11 cellular contexts compared by ENCODE assay signal in the genomic region with DNA sequence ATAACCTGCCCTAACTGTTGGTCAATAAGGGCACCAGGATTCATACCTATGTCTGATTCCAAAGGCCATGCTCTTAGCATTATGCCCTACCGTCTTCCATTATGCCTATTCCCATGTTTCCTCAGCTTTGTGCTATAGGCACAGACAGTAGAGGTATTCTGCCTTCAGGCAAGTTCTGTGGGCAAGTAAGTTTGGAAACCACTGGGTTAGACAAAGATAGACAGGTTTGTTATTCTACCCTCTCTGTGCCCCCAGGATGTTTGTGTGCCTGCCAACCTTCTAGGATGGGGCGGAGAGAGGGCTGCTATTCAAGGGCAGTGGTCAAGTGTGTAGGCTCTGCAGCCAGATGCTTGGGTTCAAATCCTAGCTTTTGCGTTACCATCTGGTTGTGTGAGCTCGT. TPM values are rescaled to one million over a fixed set of nuclear protein-coding genes. Genes with fewer than 3 reads are reported as not detected.
DNase-seq lines count a peak whose midpoint lies in the region; ATAC-seq and TF ChIP-seq lines count a peak whose summit lies in the region.
"Had no signal": no experiment of that assay in that cellular context is flagged by ENCODE, and none has a peak within 500 bp of the region (broad histone marks: within the 10 kb centered on the region; RNA-seq: fewer than 3 reads in every experiment).

No MANE protein-coding gene starts in this region.

- 74 to 81% (median 78%) methylated on average over 4 of the region's 4 CpGs for WGBS in heart left ventricle, 4 donors

- TF ChIP-seq CTCF in heart left ventricle (IDR thresholded peaks at IDR 0.05) (no peak), osteoblast (IDR thresholded peaks at IDR 0.05; ENCODE audit: extremely low read depth, low read depth, low read length) (no peak), vagina (IDR thresholded peaks at IDR 0.05) (no peak), omental fat pad (IDR thresholded peaks at IDR 0.05) (no peak)

- peaks cover 0 to 26% (median 9%) of the 10 kb centered on the region in 9 donors for H3K36me3 ChIP-seq in heart left ventricle
- H3K36me3 ChIP-seq in osteoblast (ENCODE audit: insufficient read depth, low read length) = no peaks in the 10 kb centered on the region
- H3K36me3 ChIP-seq in vagina = peaks cover 0 to 8% of the 10 kb centered on the region in 2 donors
- H3K36me3 ChIP-seq: brain microvascular endothelial cell had no signal

- intact Hi-C loops in heart left ventricle (cut with DNase I) = no loop called here
- intact Hi-C loops in cardiac septum (cut with DNase I) = no loop called here
- intact Hi-C loops in vagina (cut with DNase I) = no loop called here

- ATAC-seq in heart left ventricle (no peak), omental fat pad (ENCODE audit: low FRiP score) (no peak), GM21619 (IDR thresholded peaks at IDR 0.05; ENCODE audit: unreplicated experiment) (no peak)

- no peaks in the 10 kb centered on the region for H3K9me3 ChIP-seq in heart left ventricle
- H3K9me3 ChIP-seq in osteoblast (ENCODE audit: low read depth, low read length) = no peaks in the 10 kb centered on the region
- H3K9me3 ChIP-seq in vagina = no peaks in the 10 kb centered on the region

- H3K4me1 ChIP-seq in heart left ventricle (peaks cover 18 to 74% (median 60%) of the 10 kb centered on the region in 12 donors), osteoblast (ENCODE audit: insufficient read depth, low read length) (peaks cover 43% of the 10 kb centered on the region), vagina (peaks cover 71% of the 10 kb centered on the region)

- H3K79me2 ChIP-seq in osteoblast (ENCODE audit: insufficient read depth, low read length) = no peaks in the 10 kb centered on the region

- DNase-seq in heart left ventricle (peak in 1 of 5 donors; percentile 10), cardiac septum (ENCODE audit: low spot score) (no peak), caudate nucleus (lab: John Stamatoyannopoulos, UW) (no peak), osteoblast (ENCODE audit: insufficient read length, low spot score, missing footprints) (no peak), vagina (ENCODE audit: extremely low spot score in 2 of 2) (no peak), omental fat pad (ENCODE audit: low spot score) (no peak)
- DNase-seq in stimulated activated CD4-positive, alpha-beta T cell treated with anti-CD3 and anti-CD28 coated beads, Interleukin-4, amount 100 ng/mL, for 1 hour = no peak
- DNase-seq: brain microvascular endothelial cell, NCI-H82, T-helper 2 cell had no signal

- H3K4me2 ChIP-seq in osteoblast (ENCODE audit: insufficient read depth, low read length) = peak overlapping the region; percentile 27

- no peaks in the 10 kb centered on the region for H4K20me1 ChIP-seq in osteoblast (ENCODE audit: insufficient read depth, low read length)

- TF ChIP-seq POLR2A in heart left ventricle (IDR thresholded peaks at IDR 0.05) (no peak), vagina (IDR thresholded peaks at IDR 0.05) (no peak)

- no peak overlapping the region for H2AFZ ChIP-seq in osteoblast (ENCODE audit: low read length)

- H3K27ac ChIP-seq in heart left ventricle (peak overlapping the region; percentile 64 to 90 (median 82)), caudate nucleus (ENCODE audit: low read depth, low read length) (peak overlapping the region; percentile 55), osteoblast (ENCODE audit: low read depth, low read length) (no peak overlapping the region), vagina (peak overlapping the region; percentile 66)
- H3K27ac ChIP-seq: brain microvascular endothelial cell had no signal

- no peaks in the 10 kb centered on the region for H3K27me3 ChIP-seq in heart left ventricle
- H3K27me3 ChIP-seq in osteoblast (ENCODE audit: insufficient read depth, low read length) = no peaks in the 10 kb centered on the region
- H3K27me3 ChIP-seq in vagina = no peaks in the 10 kb centered on the region
- H3K27me3 ChIP-seq: brain microvascular endothelial cell had no signal

- peak overlapping the region in 8 of 12 donors; percentile 0 to 67 (median 24) for H3K4me3 ChIP-seq in heart left ventricle
- no peak overlapping the region for H3K4me3 ChIP-seq in osteoblast (ENCODE audit: insufficient read depth, low read length)
- H3K4me3 ChIP-seq in vagina = no peak overlapping the region

RNA-seq across cellular contexts. Expression of a gene that starts 4.6 kb away (rescaled TPM):
- total RNA-seq in heart left ventricle = 10 to 100 TPM; 14.5 to 47.8 (median 23.9) TPM
- polyA plus RNA-seq in heart left ventricle = 10 to 100 TPM; 18.6 to 62.1 TPM
- 26.3 TPM for total RNA-seq in cardiac septum
- total RNA-seq in osteoblast = 3.5 and 4.3 TPM in 2 replicates
- 52.3 TPM for total RNA-seq in vagina
- 100 to 1,000 TPM in 1 of 4 donors, 10 to 100 TPM in 3; 24.2 to 270 (median 59.1) TPM for total RNA-seq in omental fat pad

RNA-seq across cellular contexts. Expression of a gene that starts 18.9 kb away (rescaled TPM):
- total RNA-seq in heart left ventricle (10 to 100 TPM; 17.6 to 68.2 (median 23.9) TPM), cardiac septum (20.7 TPM), osteoblast (18.0 and 19.2 TPM in 2 replicates), vagina (20.9 TPM), omental fat pad (10 to 100 TPM; 27.6 to 50.3 (median 48.1) TPM)
- 10 to 100 TPM; 13.0 to 16.5 TPM for polyA plus RNA-seq in heart left ventricle

RNA-seq across cellular contexts. Expression of a gene that starts 28.8 kb away (rescaled TPM):
- total RNA-seq in heart left ventricle (1 to 10 TPM in 1 of 9 donors, under 1 TPM in 4, not detected in 4; 0.12 to 2.5 (median 0.27) TPM), cardiac septum (0.24 TPM), osteoblast (not detected in 2 replicates), vagina (21.4 TPM), omental fat pad (1 to 10 TPM; 2.1 to 2.7 (median 2.2) TPM)
- polyA plus RNA-seq in heart left ventricle = under 1 TPM; 0.08 to 0.42 TPM

RNA-seq across cellular contexts. Expression of a gene that starts 48.3 kb away (rescaled TPM):
- 10 to 100 TPM; 11.1 to 25.2 (median 22.3) TPM for total RNA-seq in heart left ventricle
- 10 to 100 TPM in 1 of 2 donors, 1 to 10 TPM in 1; 7.2 to 15.5 TPM for polyA plus RNA-seq in heart left ventricle
- total RNA-seq in cardiac septum = 21.0 TPM
- 15.6 and 17.1 TPM in 2 replicates for total RNA-seq in osteoblast
- total RNA-seq in vagina = 19.2 TPM
- total RNA-seq in omental fat pad = 10 to 100 TPM; 10.5 to 14.2 (median 12.7) TPM

Comparison
In these comparisons a context has a peak if more than half of its experiments do, and no peak if none do; other contexts are left out.
1. H3K4me3 ChIP-seq: peak in heart left ventricle (8 of 12); none in osteoblast (single experiment) and vagina (0 of 2).